Comparison of ENCODE assay signal across 15 cellular contexts in the genomic region with DNA sequence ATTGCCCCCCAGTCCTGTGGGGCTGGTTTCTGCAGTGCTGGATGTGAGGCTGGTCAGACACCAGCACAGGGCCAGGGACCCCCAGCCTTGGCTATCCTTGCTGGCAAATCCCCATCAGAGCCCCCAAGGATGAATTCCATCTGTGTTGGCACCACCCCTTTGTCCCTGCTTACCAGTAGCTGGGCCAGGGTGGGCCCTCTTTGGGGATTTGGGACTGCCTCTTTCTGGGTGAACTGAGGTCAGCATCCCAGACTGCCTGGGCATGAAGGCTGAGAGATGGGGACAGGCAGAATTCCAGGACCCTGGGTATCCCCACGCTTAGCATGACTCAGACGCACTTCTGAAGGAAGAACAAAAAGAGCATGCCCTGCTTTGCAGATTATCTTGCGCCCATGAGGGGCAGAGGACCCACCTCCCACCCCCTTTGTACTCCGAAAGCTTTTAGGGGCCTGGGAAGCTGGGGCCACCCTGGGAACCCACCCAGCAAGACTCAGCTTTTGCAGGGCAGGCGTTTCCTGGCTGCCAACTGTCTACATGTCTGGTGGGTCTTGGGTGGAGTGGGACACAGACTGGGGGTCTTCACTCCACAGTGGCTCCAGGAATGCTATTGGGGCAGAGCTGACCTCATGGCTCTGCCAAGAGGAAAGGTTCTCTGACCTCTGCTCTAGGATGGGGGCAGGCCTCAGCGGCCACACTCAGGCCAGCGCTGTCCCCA. TPM values are rescaled to one million over a fixed set of nuclear protein-coding genes. Genes with fewer than 3 reads are reported as not detected.
DNase-seq lines count a peak whose midpoint lies in the region; ATAC-seq, FAIRE-seq and TF ChIP-seq lines count a peak whose summit lies in the region.
"Had no signal": no experiment of that assay in that cellular context is flagged by ENCODE, and none has a peak within 500 bp of the region (broad histone marks: within the 10 kb centered on the region; RNA-seq: fewer than 3 reads in every experiment).

No MANE protein-coding gene starts in this region.

- H3K9me3 ChIP-seq in A549, result peaks cover 26% of the 10 kb centered on the region
- peaks cover 0 to 32% (median 11%) of the 10 kb centered on the region in 11 donors for H3K9me3 ChIP-seq in heart right ventricle
- H3K9me3 ChIP-seq in body of pancreas, result peaks cover 0 to 11% (median 0%) of the 10 kb centered on the region in 3 donors

- no peaks in the 10 kb centered on the region for H3K4me1 ChIP-seq in A549
- peaks cover 0 to 12% (median 2%) of the 10 kb centered on the region in 9 donors for H3K4me1 ChIP-seq in heart right ventricle
- H3K4me1 ChIP-seq in body of pancreas, result no peaks in the 10 kb centered on the region
- H3K4me1 ChIP-seq: BE2C, SJSA1 had no signal

- ATAC-seq in A549 (peak; percentile 30 to 55), GM19452 (IDR thresholded peaks at IDR 0.05; ENCODE audit: unreplicated experiment) (peak; percentile 11), heart right ventricle (peak; percentile 5 to 28 (median 22)), HG03442 (IDR thresholded peaks at IDR 0.05; ENCODE audit: unreplicated experiment) (no peak), body of pancreas (no peak), WTC11 (no peak)

- TF ChIP-seq POLR2A in A549 (IDR thresholded peaks at IDR 0.05; ENCODE audit: low read length) (no peak), body of pancreas (IDR thresholded peaks at IDR 0.05) (no peak)

- WGBS in A549 (ENCODE audit: missing lambda C conversion rate), result 78% methylated on average over 5 of the region's 7 CpGs
- 74 to 75% methylated on average over 7 of the region's 7 CpGs for WGBS in heart right ventricle, 2 donors
- 57 to 83% methylated on average over 3 to 7 of the region's 7 CpGs for WGBS in body of pancreas, 2 donors

- H3K4me2 ChIP-seq in A549, result no peak overlapping the region
- H3K4me2 ChIP-seq: KMS-11 had no signal

- CTCF ChIA-PET in A549 (lab: Yijun Ruan, JAX), result interaction anchor here (0.7 to 6.9 kb wide), 23 partner anchors 10 to 445 kb away, joined by 3 to 63 read pairs (median 4); no protein-coding TSS in a partner anchor
- CTCF ChIA-PET in WTC11 (lab: Charles Lee), result interaction anchor here (1.1 to 1.8 kb wide), 4 partner anchors 268 to 450 kb away, joined by 4 to 11 read pairs (median 4); no protein-coding TSS in a partner anchor

- peaks cover 13% of the 10 kb centered on the region for H3K9me3 Mint-ChIP-seq in WTC11

- H3K27me3 ChIP-seq in heart right ventricle (no peaks in the 10 kb centered on the region), body of pancreas (no peaks in the 10 kb centered on the region)
- H3K27me3 ChIP-seq: BE2C, SJSA1 had no signal

- peaks cover 30% of the 10 kb centered on the region for H3K4me1 Mint-ChIP-seq in WTC11
- H3K4me1 Mint-ChIP-seq: activated B cell treated with CpG ODN at 0.5 μM for 24 hours had no signal

- H3K27ac Mint-ChIP-seq in WTC11, result no peak overlapping the region
- H3K27ac Mint-ChIP-seq: activated B cell treated with CpG ODN at 0.5 μM for 24 hours; activated T-cell treated with anti-CD3 and anti-CD28 coated beads, Interleukin-2, amount 50 U/mL, for 72 hours; progenitor cell of endocrine pancreas had no signal

- DNase-seq in A549 (ENCODE audit: low read depth in 1 of 2, low spot score in 1 of 2), result peak in 1 of 2 experiments; percentile 32
- peak; percentile 59 for DNase-seq in M059J (ENCODE audit: low read depth)
- DNase-seq in heart right ventricle, result no peak
- no peak for DNase-seq in body of pancreas
- DNase-seq in HTR-8/SVneo (ENCODE audit: insufficient read length, low spot score), result no peak
- no peak for DNase-seq in WTC11 (ENCODE audit: low spot score)

- TF ChIP-seq EP300 in A549 (IDR thresholded peaks at IDR 0.05), result no peak

- no peak for FAIRE-seq in A549 (lab: Jason Lieb, UNC)
- FAIRE-seq in HTR-8/SVneo (lab: Jason Lieb, UNC), result no peak
- FAIRE-seq: frontal cortex had no signal

- TF ChIP-seq CTCF in A549 (IDR thresholded peaks at IDR 0.05) (no peak), heart right ventricle (IDR thresholded peaks at IDR 0.05) (no peak), body of pancreas (IDR thresholded peaks at IDR 0.05) (no peak), WTC11 (IDR thresholded peaks at IDR 0.05) (no peak)

- intact Hi-C loops in heart right ventricle (cut with DNase I) (loop anchor here in 8 of 10 donors (1.0 to 10.0 kb wide), 8 partner anchors 267 to 453 kb away; no protein-coding TSS in a partner anchor), body of pancreas (cut with DNase I) (loop anchor here (5.0 kb wide), 1 partner anchor 284 kb away; no protein-coding TSS in a partner anchor)

- peaks cover 6% of the 10 kb centered on the region for H3K27me3 Mint-ChIP-seq in WTC11 (ENCODE audit: low read depth)
- H3K27me3 Mint-ChIP-seq: activated B cell treated with CpG ODN at 0.5 μM for 24 hours had no signal

- H3K4me3 ChIP-seq in A549 (no peak overlapping the region), heart right ventricle (no peak overlapping the region), body of pancreas (no peak overlapping the region)
- H3K4me3 ChIP-seq: SJSA1 had no signal

- H3K36me3 Mint-ChIP-seq in WTC11, result peaks cover 28% of the 10 kb centered on the region

- H3K27ac ChIP-seq in A549 (peak overlapping the region in 1 of 2 experiments; percentile 29; a peak in 1 of 6 replicates), heart right ventricle (peak overlapping the region in 1 of 10 donors; percentile 21), body of pancreas (no peak overlapping the region)
- H3K27ac ChIP-seq: KMS-11, SJSA1 had no signal

- POLR2A ChIA-PET in A549 (lab: Yijun Ruan, JAX) (no interaction called here), WTC11 (lab: Charles Lee) (interaction anchor here (0.6 kb wide), 1 partner anchor 277 kb away, joined by 3 read pairs; no protein-coding TSS in a partner anchor)

- TF ChIP-seq RAD21 in A549 (conservative IDR thresholded peaks at IDR 0.05 in 1 of 2, IDR thresholded peaks at IDR 0.05 in 1 of 2), result no peak

- no peak overlapping the region for H3K4me3 Mint-ChIP-seq in WTC11
- H3K4me3 Mint-ChIP-seq: activated B cell treated with CpG ODN at 0.5 μM for 24 hours; activated T-cell treated with anti-CD3 and anti-CD28 coated beads, Interleukin-2, amount 50 U/mL, for 72 hours had no signal

- H3K36me3 ChIP-seq in heart right ventricle (peaks cover 3 to 42% (median 32%) of the 10 kb centered on the region in 9 donors), body of pancreas (replicated peaks in 1 of 2; ENCODE audit: insufficient read depth in 1 of 2, low read depth in 2 of 2) (peaks cover 15 to 18% of the 10 kb centered on the region in 2 donors)

TF ChIP-seq in A549, 52 proteins besides CTCF, POLR2A, EP300 and RAD21 (continues in another document):
- TF ChIP-seq RFX5 (IDR thresholded peaks at IDR 0.05) (no peak), KDM1A (IDR thresholded peaks at IDR 0.05; ENCODE audit: low read depth) (no peak), CHD4 (IDR thresholded peaks at IDR 0.05; ENCODE audit: borderline replicate concordance) (no peak), FOXS1 (CRISPR knock-in tag; IDR thresholded peaks at IDR 0.05) (no peak), NFE2L2 (conservative IDR thresholded peaks at IDR 0.05; ENCODE audit: low read length) (no peak), ESRRA (IDR thresholded peaks at IDR 0.05; ENCODE audit: borderline replicate concordance, low read length) (no peak), POLR2AphosphoS2 (conservative IDR thresholded peaks at IDR 0.05; ENCODE audit: low read length) (peak; percentile 90), CHD2 (IDR thresholded peaks at IDR 0.05; ENCODE audit: low read length, partially characterized antibody) (no peak), NPAS2 (CRISPR knock-in tag; IDR thresholded peaks at IDR 0.05; ENCODE audit: borderline replicate concordance) (no peak), ZC3H11A (IDR thresholded peaks at IDR 0.05) (no peak), FOSB (CRISPR knock-in tag; IDR thresholded peaks at IDR 0.05) (peak; percentile 33; the same call in 1 of the 2 replicates), HOXA7 (CRISPR knock-in tag; IDR thresholded peaks at IDR 0.05) (peak; percentile 74; the same call in 1 of the 2 replicates)

TF ChIP-seq in WTC11, 78 proteins besides CTCF, POLR2A, EP300 and RAD21 (continues in another document):
- TF ChIP-seq ZNF671 (CRISPR knock-in tag; IDR thresholded peaks at IDR 0.05), result no peak
- TF ChIP-seq ZNF281 (CRISPR knock-in tag; IDR thresholded peaks at IDR 0.05), result no peak
- TF ChIP-seq NR2C2 (CRISPR knock-in tag; IDR thresholded peaks at IDR 0.05), result no peak
- TF ChIP-seq GTF2I (CRISPR knock-in tag; conservative IDR thresholded peaks at IDR 0.05), result no peak

RNA-seq across cellular contexts. Expression of gene RFLNA, which starts 26.8 kb away (rescaled TPM):
- polyA plus RNA-seq in A549 (2011; rRNA removed) (0.05 TPM in 1 of 2 replicates, not detected in the other), A549 (2017; fragmentation: RNase III; extraction: RNeasy Plus Mini Kit Qiagen cat#74134 plus additional on column Dnase treatment) (not detected in 3 replicates), heart right ventricle (under 1 TPM; 0.14 to 0.22 TPM)
- polyA plus RNA-seq in A549 (2012; cell fraction: cytosol; rRNA removed), result 0.07 and 0.12 TPM in 2 replicates
- polyA plus RNA-seq in A549 (2012; cell fraction: nucleus; rRNA removed), result 0.05 and 0.10 TPM in 2 replicates
- polyA minus RNA-seq in A549 (2011; rRNA and poly(A)+ RNA removed), result not detected in 2 replicates
- total RNA-seq in M059J (2014; rRNA removed; shearing (Covaris generic)), result 2.4 and 3.8 TPM in 2 replicates
- total RNA-seq in heart right ventricle (under 1 TPM in 4 of 10 donors, not detected in 6; 0.13 to 0.49 (median 0.37) TPM), body of pancreas (under 1 TPM in 1 of 2 donors, not detected in 1; 0.26 TPM), WTC11 (2021) (6.3 to 11.3 TPM (median 10.2 TPM) in 3 replicates)
- total RNA-seq: activated B cell treated with CpG ODN at 0.5 μM for 24 hours; activated T-cell treated with anti-CD3 and anti-CD28 coated beads, Interleukin-2, amount 50 U/mL, for 72 hours; SJSA1 had no signal

Comparison
In these comparisons a context has a peak if more than half of its experiments do, and no peak if none do; other contexts are left out.
1. ATAC-seq: peak in A549 (2 of 2), GM19452 (single experiment) and heart right ventricle (8 of 8); none in HG03442 (single experiment), body of pancreas (single experiment) and WTC11 (single experiment).